Comparison of ENCODE assay signal across 17 cellular contexts in the genomic region with DNA sequence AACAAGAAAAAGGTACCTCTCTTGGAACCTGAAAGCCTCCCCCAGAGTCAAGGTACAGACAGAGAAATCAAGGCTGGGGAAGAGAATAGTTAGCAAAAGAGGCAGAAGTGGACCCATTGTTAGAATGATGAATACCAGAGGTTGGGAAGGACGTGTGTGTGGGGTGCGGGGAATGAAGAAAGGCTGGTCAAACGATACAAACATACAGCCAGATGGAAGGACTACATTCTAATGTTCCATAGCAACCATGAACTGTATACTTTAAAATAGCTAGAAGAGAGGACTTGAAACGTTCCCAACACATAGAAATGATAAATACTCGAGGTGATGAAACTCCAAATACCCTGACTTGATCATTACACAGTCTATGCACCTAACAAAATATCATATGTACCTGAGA. TPM values are rescaled to one million over a fixed set of nuclear protein-coding genes. Genes with fewer than 3 reads are reported as not detected.
DNase-seq lines count a peak whose midpoint lies in the region; ATAC-seq lines count a peak whose summit lies in the region.
"Had no signal": no experiment of that assay in that cellular context is flagged by ENCODE, and none has a peak within 500 bp of the region (broad histone marks: within the 10 kb centered on the region; RNA-seq: fewer than 3 reads in every experiment).

No MANE protein-coding gene starts in this region.

- peak overlapping the region; percentile 53 for H3K9ac ChIP-seq in Karpas-422 (ENCODE audit: low read length)
- peak overlapping the region in 1 of 3 donors; percentile 27 for H3K9ac ChIP-seq in skeletal muscle tissue (ENCODE audit: low read depth in 1 of 3, low read length in 3 of 3)
- H3K9ac ChIP-seq: parathyroid adenoma had no signal

- peaks cover 70% of the 10 kb centered on the region for H3K4me1 Mint-ChIP-seq in T-helper 2 cell treated with Interferon-gamma antibody and Interleukin-4, amounts not matched to agents 5 μg/mL and 100 μg/mL, for 36 hours (ENCODE audit: low read depth)

- no peaks in the 10 kb centered on the region for H4K20me1 ChIP-seq in Karpas-422 (ENCODE audit: insufficient read depth, low read depth, low read length)

- ATAC-seq in esophagus mucosa: no peak

- peaks cover 66% of the 10 kb centered on the region for H3K79me2 ChIP-seq in Karpas-422 (ENCODE audit: low read length)
- H3K79me2 ChIP-seq: parathyroid adenoma had no signal

- H3K9me3 ChIP-seq in Karpas-422 (ENCODE audit: low read length): no peaks in the 10 kb centered on the region
- H3K9me3 ChIP-seq in effector memory CD4-positive, alpha-beta T cell (ENCODE audit: control insufficient read depth, low read length): no peaks in the 10 kb centered on the region
- H3K9me3 ChIP-seq in skeletal muscle tissue (ENCODE audit: control insufficient read depth in 3 of 3, low read length in 3 of 3): no peaks in the 10 kb centered on the region
- H3K9me3 ChIP-seq: adrenal gland, tibial nerve had no signal

- H3K9me3 Mint-ChIP-seq in T-helper 2 cell treated with Interferon-gamma antibody and Interleukin-4, amounts not matched to agents 5 μg/mL and 100 μg/mL, for 36 hours: no peaks in the 10 kb centered on the region

- peak overlapping the region; percentile 4 for H3K4me3 Mint-ChIP-seq in T-helper 2 cell treated with Interferon-gamma antibody and Interleukin-4, amounts not matched to agents 5 μg/mL and 100 μg/mL, for 36 hours

- H3K27me3 ChIP-seq in Karpas-422 (ENCODE audit: low read length) (no peaks in the 10 kb centered on the region), skeletal muscle tissue (ENCODE audit: control insufficient read depth in 3 of 3, insufficient read depth in 3 of 3, low read length in 3 of 3) (no peaks in the 10 kb centered on the region)
- H3K27me3 ChIP-seq in effector memory CD4-positive, alpha-beta T cell (replicated peaks; ENCODE audit: control insufficient read depth, insufficient read depth, low read length, poor library complexity, severe bottlenecking): no peaks in the 10 kb centered on the region
- H3K27me3 ChIP-seq: adrenal gland, tibial nerve had no signal

- H3K4me3 ChIP-seq in Karpas-422 (ENCODE audit: low read length) (no peak overlapping the region), skeletal muscle tissue (ENCODE audit: low read length in 3 of 3) (no peak overlapping the region)
- H3K4me3 ChIP-seq in effector memory CD4-positive, alpha-beta T cell (ENCODE audit: insufficient read depth, low read depth, low read length, poor library complexity, severe bottlenecking): no peak overlapping the region
- H3K4me3 ChIP-seq: adrenal gland, tibial nerve had no signal

- peak overlapping the region; percentile 83 for H3K4me2 ChIP-seq in Karpas-422 (ENCODE audit: low read depth, low read length, poor library complexity, severe bottlenecking)

- peak overlapping the region; percentile 100 for H3K27ac ChIP-seq in Karpas-422 (ENCODE audit: low read length)
- H3K27ac ChIP-seq in effector memory CD4-positive, alpha-beta T cell (ENCODE audit: insufficient read depth, low read length, poor library complexity, severe bottlenecking): peak overlapping the region; percentile 97
- peak overlapping the region; percentile 19 for H3K27ac ChIP-seq in skeletal muscle tissue (ENCODE audit: low read depth, low read length)
- H3K27ac ChIP-seq: parathyroid adenoma, tibial nerve had no signal

- no peaks in the 10 kb centered on the region for H3K9me2 ChIP-seq in Karpas-422 (replicated peaks; ENCODE audit: insufficient read depth, low read length)

- no peak overlapping the region for H2AFZ ChIP-seq in Karpas-422 (ENCODE audit: low read length)
- H2AFZ ChIP-seq: parathyroid adenoma had no signal

- H3K36me3 Mint-ChIP-seq in T-helper 2 cell treated with Interferon-gamma antibody and Interleukin-4, amounts not matched to agents 5 μg/mL and 100 μg/mL, for 36 hours (ENCODE audit: low read depth): peaks cover 66% of the 10 kb centered on the region

- H3K27ac Mint-ChIP-seq in T-helper 2 cell treated with Interferon-gamma antibody and Interleukin-4, amounts not matched to agents 5 μg/mL and 100 μg/mL, for 36 hours: peak overlapping the region; percentile 33

- no peaks in the 10 kb centered on the region for H3K27me3 Mint-ChIP-seq in T-helper 2 cell treated with Interferon-gamma antibody and Interleukin-4, amounts not matched to agents 5 μg/mL and 100 μg/mL, for 36 hours (ENCODE audit: low read depth)

- H3K36me3 ChIP-seq in Karpas-422 (ENCODE audit: insufficient read depth, low read length) (peaks cover 12% of the 10 kb centered on the region; the same call in 1 of the 2 replicates), skeletal muscle tissue (ENCODE audit: control insufficient read depth in 3 of 3, insufficient read depth in 3 of 3, low read length in 3 of 3) (peaks cover 0 to 7% (median 0%) of the 10 kb centered on the region in 3 donors)
- peaks cover 6% of the 10 kb centered on the region for H3K36me3 ChIP-seq in effector memory CD4-positive, alpha-beta T cell (ENCODE audit: control insufficient read depth, insufficient read depth, low read length)
- H3K36me3 ChIP-seq: adrenal gland, tibial nerve had no signal

- DNase-seq in T-helper 2 cell treated with Interferon-gamma antibody and Interleukin-4, amounts not matched to agents 5 μg/mL and 100 μg/mL, for 36 hours (ENCODE audit: low spot score): no peak
- DNase-seq in T-helper 2 cell (no peak), Karpas-422 (no peak), NCI-H1930 (lab: John Stamatoyannopoulos, UW) (no peak), epidermal melanocyte (ENCODE audit: insufficient read length, low spot score) (no peak)
- no peak for DNase-seq in effector memory CD4-positive, alpha-beta T cell
- DNase-seq: activated CD4-positive, alpha-beta T cell treated with anti-CD3 and anti-CD28 coated beads, Interleukin-2, amount 50 U/mL, for 48 hours; cerebellar nuclear complex; COR-L47; kidney; NCI-H2029 treated with DMSO at 0.1 percent for 48 hours; NCI-H774 had no signal

- H3K4me1 ChIP-seq in Karpas-422 (ENCODE audit: low read length) (peaks cover 100% of the 10 kb centered on the region), skeletal muscle tissue (ENCODE audit: control insufficient read depth in 3 of 3, insufficient read depth in 3 of 3, low read length in 3 of 3) (peaks cover 70 to 84% (median 72%) of the 10 kb centered on the region in 3 donors)
- H3K4me1 ChIP-seq in effector memory CD4-positive, alpha-beta T cell (ENCODE audit: control insufficient read depth, insufficient read depth, low read length, poor library complexity, severe bottlenecking): peaks cover 82% of the 10 kb centered on the region

RNA-seq across cellular contexts. Expression of gene CCDC69, which starts 7.1 kb away (rescaled TPM):
- total RNA-seq in Karpas-422 (2014; rRNA removed; shearing (Covaris generic); ENCODE audit: low replicate concordance): 241 and 291 TPM in 2 replicates
- 21.9 TPM for total RNA-seq in skeletal muscle tissue
- total RNA-seq in esophagus mucosa: 8.4 TPM

RNA-seq across cellular contexts. Expression of gene GM2A, which starts 36.2 kb away (rescaled TPM):
- 132 and 133 TPM in 2 replicates for total RNA-seq in Karpas-422 (2014; rRNA removed; shearing (Covaris generic); ENCODE audit: low replicate concordance)
- total RNA-seq in skeletal muscle tissue: 16.7 TPM
- total RNA-seq in esophagus mucosa: 118 TPM

RNA-seq across cellular contexts. Expression of gene ANXA6, which starts 59.2 kb away (rescaled TPM):
- total RNA-seq in Karpas-422 (2014; rRNA removed; shearing (Covaris generic); ENCODE audit: low replicate concordance): 277 and 387 TPM in 2 replicates
- total RNA-seq in skeletal muscle tissue: 361 TPM
- 10.8 TPM for total RNA-seq in esophagus mucosa

Comparison
In these comparisons a context has a peak if more than half of its experiments do, and no peak if none do; other contexts are left out.
1. H3K27ac ChIP-seq: peak in every context shown above with its lines; median percentile 100 in Karpas-422; 97 in effector memory CD4-positive, alpha-beta T cell; 19 in skeletal muscle tissue.
2. RNA of gene CCDC69, which starts 7.1 kb away (total RNA-seq): 241 to 291 TPM in Karpas-422; 21.9 TPM in skeletal muscle tissue (single experiment) and 8.4 TPM in esophagus mucosa (single experiment); every median in the first group is over 10 times any median in the second.
3. RNA of gene ANXA6, which starts 59.2 kb away (total RNA-seq): 361 TPM in skeletal muscle tissue (single experiment) and 277 to 387 TPM in Karpas-422; 10.8 TPM in esophagus mucosa (single experiment); every median in the first group is over 10 times any median in the second.